ENCODE assay signal across 23 cellular contexts in the genomic region with DNA sequence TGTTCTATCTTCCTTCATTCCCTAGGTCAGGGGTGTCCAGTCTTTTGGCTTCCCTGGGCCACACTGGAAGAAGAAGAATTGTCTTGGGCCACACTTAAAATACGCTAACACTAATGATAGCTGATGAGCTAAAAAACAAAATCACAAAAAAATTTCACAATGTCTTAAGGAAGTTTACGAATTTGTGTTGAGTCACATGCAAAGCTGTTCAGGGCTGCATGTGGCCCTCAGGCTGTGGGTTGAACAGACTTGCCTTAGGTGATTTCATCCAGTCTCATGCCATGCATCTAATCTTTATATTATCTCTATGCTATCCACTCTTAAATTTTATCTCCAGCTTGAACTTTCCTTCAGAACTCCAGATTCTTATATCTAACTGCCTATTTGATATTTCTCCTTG.
"Had no signal": no experiment of that assay in that cellular context is flagged by ENCODE, and none has a peak within 500 bp of the region (broad histone marks: within the 10 kb centered on the region; RNA-seq: fewer than 3 reads in every experiment).

No MANE protein-coding gene starts in this region.

- DNase-seq: activated CD4-positive, alpha-beta T cell treated with anti-CD3 and anti-CD28 coated beads for 48 hours; activated CD4-positive, alpha-beta T cell treated with anti-CD3 and anti-CD28 coated beads, Interleukin-2, amount 50 U/mL, for 48 hours; activated CD8-positive, alpha-beta memory T cell treated with anti-CD3 and anti-CD28 coated beads for 24 hours; activated effector memory CD4-positive, alpha-beta T cell treated with anti-CD3 and anti-CD28 coated beads, Interleukin-2, amount 50 U/mL, for 16 hours; activated naive CD4-positive, alpha-beta T cell treated with anti-CD3 and anti-CD28 coated beads, Interleukin-2, amount 10 ng/mL, durations not matched to agents 7 days and 5 days; activated naive CD8-positive, alpha-beta T cell treated with anti-CD3 and anti-CD28 coated beads, Interleukin-2, amount 10 ng/mL, durations not matched to agents 7 days and 5 days; amniotic stem cell; brain microvascular endothelial cell; foreskin melanocyte; heart right ventricle; left ventricle myocardium inferior; mucosa of descending colon; stimulated activated CD4-positive, alpha-beta T cell treated with anti-CD3 and anti-CD28 coated beads, Interleukin-1b, Interleukin-23, amount 100 ng/mL, for 48 hours; stimulated activated CD4-positive, alpha-beta T cell treated with anti-CD3 and anti-CD28 coated beads, Interleukin-4, amount 100 ng/mL, for 4 hours; stimulated activated CD8-positive, alpha-beta memory T cell treated with anti-CD3 and anti-CD28 coated beads, Interleukin-4, amount 100 ng/mL, for 48 hours; stimulated activated naive CD8-positive, alpha-beta T cell treated with anti-CD3 and anti-CD28 coated beads, Interleukin-15, amount 100 ng/mL, for 72 hours; substantia nigra; T-helper 17 cell; T1000; upper lobe of left lung; WERI-Rb-1 had no signal

- H3K27ac ChIP-seq: brain microvascular endothelial cell, heart right ventricle, left ventricle myocardium inferior, right atrium auricular region, upper lobe of left lung, vagina, WERI-Rb-1 had no signal
